In the genomic region with DNA sequence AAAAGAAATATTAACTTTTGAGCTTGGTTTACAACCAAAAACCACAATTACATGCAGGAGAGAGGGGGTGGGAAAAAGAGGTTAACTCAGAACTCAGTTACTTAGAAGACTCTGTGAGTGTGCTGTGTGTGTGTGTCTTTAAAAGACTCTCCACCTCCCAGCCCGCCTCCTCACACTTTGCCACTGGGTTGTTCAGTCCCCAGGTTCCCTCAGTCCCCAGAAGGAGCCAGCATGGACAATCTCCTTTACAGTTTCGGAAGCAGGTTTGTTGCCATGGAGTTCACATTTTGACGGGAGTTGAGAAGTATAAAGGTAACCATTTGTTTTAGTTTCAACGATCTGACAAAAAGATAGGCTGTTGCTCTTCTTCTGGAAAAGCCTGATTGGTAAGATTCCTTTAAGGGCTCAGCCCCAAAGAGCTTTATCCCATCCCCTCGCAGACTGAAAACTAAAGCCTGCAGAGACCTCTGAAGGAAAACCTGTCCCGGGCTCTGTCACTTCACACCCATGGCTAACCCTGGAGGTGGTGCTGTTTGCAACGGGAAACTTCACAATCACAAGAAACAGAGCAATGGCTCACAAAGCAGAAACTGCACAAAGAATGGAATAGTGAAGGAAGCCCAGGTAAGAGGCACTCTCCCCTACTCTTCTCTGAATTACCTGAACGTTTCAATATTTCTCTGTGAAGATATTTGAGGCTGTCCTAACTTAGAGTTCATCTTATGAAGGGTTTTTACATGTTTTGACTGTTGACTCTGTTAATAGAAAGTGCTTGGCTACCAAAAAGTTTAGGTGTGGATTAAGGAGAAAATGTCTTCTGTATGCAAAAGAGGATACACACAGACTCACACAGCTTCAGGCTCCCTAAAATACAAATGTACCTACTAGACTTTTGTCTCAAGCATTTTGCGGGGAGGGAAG, we compare ENCODE assay signal across 9 cellular contexts. TPM values are rescaled to one million over a fixed set of nuclear protein-coding genes. Genes with fewer than 3 reads are reported as not detected.
A peak's percentile ranks its signal among the peaks of the same experiment; 100 is the strongest.
DNase-seq lines count a peak whose midpoint lies in the region; ATAC-seq and TF ChIP-seq lines count a peak whose summit lies in the region.
"Had no signal": no experiment of that assay in that cellular context is flagged by ENCODE, and none has a peak within 500 bp of the region (broad histone marks: within the 10 kb centered on the region; RNA-seq: fewer than 3 reads in every experiment).

A gene (plus strand): TSS at position 212 of the 921 bp plus-strand sequence. CDS start 296 bp downstream, at position 508.

- H3K9me3 Mint-ChIP-seq in activated T-cell treated with anti-CD3 and anti-CD28 coated beads, Interleukin-2, amount 50 U/mL, for 72 hours: no peaks in the 10 kb centered on the region

- peak within 1 kb of the TSS; percentile 69 to 76 for H3K4me3 Mint-ChIP-seq in activated T-cell treated with anti-CD3 and anti-CD28 coated beads, Interleukin-2, amount 50 U/mL, for 72 hours

- no peaks in the 10 kb centered on the region for H3K27me3 ChIP-seq in AG04450 (ENCODE audit: control insufficient read depth, insufficient read depth, low read length)

- no peaks in the 10 kb centered on the region for H3K9me3 ChIP-seq in AG04450 (ENCODE audit: control insufficient read depth, insufficient read depth, low read length)

- DNase-seq in AG04450 (ENCODE audit: low read depth, low spot score) (no peak), left ventricle myocardium superior (peak; percentile 43), retinal pigment epithelial cell (ENCODE audit: low read depth) (no peak), GM19240 (ENCODE audit: insufficient read length, low spot score) (no peak), SW 1271 (lab: John Stamatoyannopoulos, UW) (no peak)
- DNase-seq in activated T-cell treated with anti-CD3 and anti-CD28 coated beads, Interleukin-2, amount 50 U/mL, for 72 hours: peak in 1 of 2 donors; percentile 8

- peaks cover 32% of the 10 kb centered on the region for H3K4me1 Mint-ChIP-seq in activated T-cell treated with anti-CD3 and anti-CD28 coated beads, Interleukin-2, amount 50 U/mL, for 72 hours (ENCODE audit: low read depth)

- peak; percentile 45 for ATAC-seq in GM18907 (IDR thresholded peaks at IDR 0.05; ENCODE audit: unreplicated experiment)
- ATAC-seq in HG03139 (IDR thresholded peaks at IDR 0.05; ENCODE audit: unreplicated experiment): peak; percentile 24
- peak; percentile 51 to 52 for ATAC-seq in activated T-cell treated with anti-CD3 and anti-CD28 coated beads, Interleukin-2, amount 50 U/mL, for 72 hours (replicated peaks in 1 of 2)
- peak; percentile 92 for ATAC-seq in left ventricle myocardium superior

- intact Hi-C loops in left ventricle myocardium superior (cut with micrococcal nuclease): no loop called here

- POLR2A ChIA-PET in AG04450 (lab: Yijun Ruan, JAX): interaction anchor here (0.6 to 0.7 kb wide), 2 partner anchors 128 to 668 kb away, joined by 3 read pairs; no protein-coding TSS in a partner anchor

- TF ChIP-seq CTCF in AG04450 (IDR thresholded peaks at IDR 0.05; ENCODE audit: low read depth, low read length) (no peak), retinal pigment epithelial cell (conservative IDR thresholded peaks at IDR 0.05; ENCODE audit: low read depth, low read length) (peak; percentile 18)

- H3K4me3 ChIP-seq in AG04450 (ENCODE audit: low read depth, low read length): peak within 1 kb of the TSS; percentile 61
- peak within 1 kb of the TSS; percentile 39 for H3K4me3 ChIP-seq in retinal pigment epithelial cell (ENCODE audit: low read length)

- peak within 1 kb of the TSS; percentile 33 for H3K27ac ChIP-seq in AG04450 (ENCODE audit: low read depth, low read length)
- H3K27ac ChIP-seq: HL-60 had no signal

- no peaks in the 10 kb centered on the region for H3K36me3 Mint-ChIP-seq in activated T-cell treated with anti-CD3 and anti-CD28 coated beads, Interleukin-2, amount 50 U/mL, for 72 hours (ENCODE audit: insufficient read depth in 2 of 2)

- H3K27me3 Mint-ChIP-seq in activated T-cell treated with anti-CD3 and anti-CD28 coated beads, Interleukin-2, amount 50 U/mL, for 72 hours (ENCODE audit: low read depth): no peaks in the 10 kb centered on the region

- CTCF ChIA-PET in AG04450 (lab: Charles Lee): interaction anchor here (0.6 to 1.2 kb wide), 4 partner anchors 39 to 779 kb away, joined by 3 to 6 read pairs (median 3); no protein-coding TSS in a partner anchor

- H3K27ac Mint-ChIP-seq in activated T-cell treated with anti-CD3 and anti-CD28 coated beads, Interleukin-2, amount 50 U/mL, for 72 hours: peak within 1 kb of the TSS; percentile 76

RNA-seq across cellular contexts. Expression of the gene that starts here (rescaled TPM):
- 2.7 and 2.8 TPM in 2 replicates for polyA plus RNA-seq in AG04450 (2011; rRNA removed)
- polyA minus RNA-seq in AG04450 (2011; rRNA and poly(A)+ RNA removed): 1.5 and 2.1 TPM in 2 replicates
- 1 to 10 TPM; 1.4 to 2.0 TPM for total RNA-seq in activated T-cell treated with anti-CD3 and anti-CD28 coated beads, Interleukin-2, amount 50 U/mL, for 72 hours
- total RNA-seq in left ventricle myocardium superior: 5.4 TPM

Comparison
In these comparisons a context has a peak if more than half of its experiments do, and no peak if none do; other contexts are left out.
1. ATAC-seq: peak in every context shown above with its lines; median percentile 92 in left ventricle myocardium superior; 52 in activated T-cell treated with anti-CD3 and anti-CD28 coated beads, Interleukin-2, amount 50 U/mL, for 72 hours; 45 in GM18907; 24 in HG03139.